In genomic region chr21:36569511-36569910, GRCh38 we compare ENCODE assay signal across 6 cellular contexts.
"Had no signal": no experiment of that assay in that cellular context is flagged by ENCODE, and none has a peak within 500 bp of the region (broad histone marks: within the 10 kb centered on the region; RNA-seq: fewer than 3 reads in every experiment).

No MANE protein-coding gene starts in this region.

- H3K36me3 Mint-ChIP-seq: IgD-negative memory B cell had no signal

- H3K4me3 ChIP-seq: K562 had no signal

- H3K27ac Mint-ChIP-seq: IgD-negative memory B cell had no signal

- ATAC-seq: HepG2, K562 had no signal

- H3K4me1 Mint-ChIP-seq: IgD-negative memory B cell had no signal

- DNase-seq: IMR-90, KBM-7 had no signal

- H3K27ac ChIP-seq: HL-60 had no signal

- H3K4me3 Mint-ChIP-seq: IgD-negative memory B cell had no signal
